14 cellular contexts compared by ENCODE assay signal in genomic region chr4:93710847-93711430, GRCh38.
"Had no signal": no experiment of that assay in that cellular context is flagged by ENCODE, and none has a peak within 500 bp of the region (broad histone marks: within the 10 kb centered on the region; RNA-seq: fewer than 3 reads in every experiment).

No MANE protein-coding gene starts in this region.

- H3K36me3 ChIP-seq: heart left ventricle, vagina had no signal

- H3K27me3 Mint-ChIP-seq: activated CD8-positive, alpha-beta memory T cell treated with anti-CD3 and anti-CD28 coated beads, Interleukin-2, amount 10 ng/mL, durations not matched to agents 7 days and 5 days; activated naive CD8-positive, alpha-beta T cell treated with anti-CD3 and anti-CD28 coated beads, Interleukin-2, amount 10 ng/mL, durations not matched to agents 7 days and 5 days; stimulated activated naive CD8-positive, alpha-beta T cell treated with anti-CD3 and anti-CD28 coated beads, Interleukin-15, amount 100 ng/mL, for 72 hours had no signal

- H3K27ac ChIP-seq: dorsolateral prefrontal cortex, heart left ventricle, testis, vagina had no signal

- DNase-seq: activated CD4-positive, alpha-beta T cell treated with anti-CD3 and anti-CD28 coated beads, Interleukin-2, amount 50 U/mL, for 4 hours; activated CD4-positive, CD25-positive, alpha-beta regulatory T cell treated with anti-CD3 and anti-CD28 coated beads, Interleukin-2, amount 50 U/mL, for 72 hours; activated CD8-positive, alpha-beta memory T cell treated with anti-CD3 and anti-CD28 coated beads, Interleukin-2, amount 10 ng/mL, durations not matched to agents 7 days and 5 days; activated gamma-delta T cell; activated naive CD8-positive, alpha-beta T cell treated with anti-CD3 and anti-CD28 coated beads, Interleukin-2, amount 10 ng/mL, durations not matched to agents 7 days and 5 days; activated T-cell treated with anti-CD3 and anti-CD28 coated beads, Interleukin-2, amount 50 U/mL, for 48 hours; aorta; heart left ventricle; stimulated activated CD4-positive, alpha-beta T cell treated with anti-CD3 and anti-CD28 coated beads, Interleukin-4, amount 100 ng/mL, for 24 hours; stimulated activated naive CD8-positive, alpha-beta T cell treated with anti-CD3 and anti-CD28 coated beads, Interleukin-15, amount 100 ng/mL, for 72 hours; T-helper 2 cell had no signal

- H3K9me3 ChIP-seq: testis, vagina had no signal

- H3K27me3 ChIP-seq: dorsolateral prefrontal cortex, heart left ventricle, testis, vagina had no signal

- H3K4me3 ChIP-seq: dorsolateral prefrontal cortex, heart left ventricle, testis, vagina had no signal

- ATAC-seq: activated CD8-positive, alpha-beta memory T cell treated with anti-CD3 and anti-CD28 coated beads, Interleukin-2, amount 10 ng/mL, durations not matched to agents 7 days and 5 days; heart left ventricle; stimulated activated naive CD8-positive, alpha-beta T cell treated with anti-CD3 and anti-CD28 coated beads, Interleukin-15, amount 100 ng/mL, for 72 hours had no signal

- H3K4me1 ChIP-seq: heart left ventricle, testis, vagina had no signal

- H3K4me3 Mint-ChIP-seq: activated CD8-positive, alpha-beta memory T cell treated with anti-CD3 and anti-CD28 coated beads, Interleukin-2, amount 10 ng/mL, durations not matched to agents 7 days and 5 days; activated naive CD8-positive, alpha-beta T cell treated with anti-CD3 and anti-CD28 coated beads, Interleukin-2, amount 10 ng/mL, durations not matched to agents 7 days and 5 days; stimulated activated naive CD8-positive, alpha-beta T cell treated with anti-CD3 and anti-CD28 coated beads, Interleukin-15, amount 100 ng/mL, for 72 hours had no signal

- H3K36me3 Mint-ChIP-seq: activated CD8-positive, alpha-beta memory T cell treated with anti-CD3 and anti-CD28 coated beads, Interleukin-2, amount 10 ng/mL, durations not matched to agents 7 days and 5 days; activated naive CD8-positive, alpha-beta T cell treated with anti-CD3 and anti-CD28 coated beads, Interleukin-2, amount 10 ng/mL, durations not matched to agents 7 days and 5 days had no signal

- H3K27ac Mint-ChIP-seq: activated CD8-positive, alpha-beta memory T cell treated with anti-CD3 and anti-CD28 coated beads, Interleukin-2, amount 10 ng/mL, durations not matched to agents 7 days and 5 days; activated naive CD8-positive, alpha-beta T cell treated with anti-CD3 and anti-CD28 coated beads, Interleukin-2, amount 10 ng/mL, durations not matched to agents 7 days and 5 days had no signal

- H3K4me1 Mint-ChIP-seq: activated CD8-positive, alpha-beta memory T cell treated with anti-CD3 and anti-CD28 coated beads, Interleukin-2, amount 10 ng/mL, durations not matched to agents 7 days and 5 days; activated naive CD8-positive, alpha-beta T cell treated with anti-CD3 and anti-CD28 coated beads, Interleukin-2, amount 10 ng/mL, durations not matched to agents 7 days and 5 days; stimulated activated naive CD8-positive, alpha-beta T cell treated with anti-CD3 and anti-CD28 coated beads, Interleukin-15, amount 100 ng/mL, for 72 hours had no signal
